8 cellular contexts compared by ENCODE assay signal in the genomic region with DNA sequence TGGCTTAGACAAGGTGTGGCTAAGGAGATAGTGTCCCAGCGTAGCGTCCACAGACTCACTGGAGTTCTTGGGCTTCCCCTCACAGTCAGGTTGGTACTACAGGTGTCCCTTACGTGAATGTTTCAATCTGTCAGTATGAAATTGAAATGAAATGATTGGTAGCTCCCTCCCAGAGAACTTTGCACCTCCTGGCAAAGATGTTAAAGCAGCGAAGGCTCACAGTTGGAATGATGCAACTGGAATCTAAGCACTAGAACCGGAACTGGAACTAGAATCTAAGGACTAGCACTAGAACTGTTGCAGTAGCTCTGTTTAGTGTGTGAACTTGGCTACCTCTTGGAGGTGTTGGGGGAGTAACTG. TPM values are rescaled to one million over a fixed set of nuclear protein-coding genes. Genes with fewer than 3 reads are reported as not detected.
A peak's percentile ranks its signal among the peaks of the same experiment; 100 is the strongest.
DNase-seq lines count a peak whose midpoint lies in the region; ATAC-seq and TF ChIP-seq lines count a peak whose summit lies in the region.

No MANE protein-coding gene starts in this region.

- no peaks in the 10 kb centered on the region for H3K9me2 ChIP-seq in Loucy (replicated peaks; ENCODE audit: low read depth, low read length)

- POLR2A ChIA-PET in CD8-positive, alpha-beta T cell (lab: Charles Lee) = interaction anchor here (3.1 kb wide), 1 partner anchor 10 kb away, joined by 15 read pairs; no protein-coding TSS in a partner anchor

- peaks cover 22% of the 10 kb centered on the region for H3K4me1 ChIP-seq in CD8-positive, alpha-beta T cell (ENCODE audit: insufficient read depth, low read length)
- peaks cover 52% of the 10 kb centered on the region for H3K4me1 ChIP-seq in Loucy (ENCODE audit: insufficient read depth, low read length, poor library complexity, severe bottlenecking)
- H3K4me1 ChIP-seq in breast epithelium = peaks cover 6 to 11% of the 10 kb centered on the region in 2 donors
- H3K4me1 ChIP-seq in muscle layer of duodenum (ENCODE audit: control insufficient read depth in 1 of 2, insufficient read depth in 2 of 2, low read length in 2 of 2) = peaks cover 19 to 32% of the 10 kb centered on the region in 2 donors

- H2AFZ ChIP-seq in Loucy (ENCODE audit: low read length) = no peak overlapping the region

- H3F3A ChIP-seq in Loucy (ENCODE audit: low read depth) = no peaks in the 10 kb centered on the region

- peaks cover 14% of the 10 kb centered on the region for H4K20me1 ChIP-seq in Loucy (ENCODE audit: insufficient read depth, low read length, poor library complexity, severe bottlenecking)

- no peaks in the 10 kb centered on the region for H3K27me3 Mint-ChIP-seq in CD8-positive, alpha-beta T cell (ENCODE audit: low read depth)

- H3K27me3 ChIP-seq in CD8-positive, alpha-beta T cell (ENCODE audit: insufficient read depth, low read length) = no peaks in the 10 kb centered on the region
- H3K27me3 ChIP-seq in Loucy (ENCODE audit: insufficient read depth, low read length, poor library complexity, severe bottlenecking) (no peaks in the 10 kb centered on the region), breast epithelium (no peaks in the 10 kb centered on the region), muscle layer of duodenum (ENCODE audit: low read depth, low read length) (no peaks in the 10 kb centered on the region)

- intact Hi-C loops in CD8-positive, alpha-beta T cell (cut with DNase I, micrococcal nuclease) = loop anchor here (5.0 to 10.0 kb wide), 3 partner anchors 300 to 1588 kb away; a partner anchor contains a TSS
- intact Hi-C loops in breast epithelium (cut with DNase I; ENCODE audit: low total_unique reads) = no loop called here

- peak overlapping the region; percentile 95 for H3K4me3 Mint-ChIP-seq in CD8-positive, alpha-beta T cell

- peaks cover 52% of the 10 kb centered on the region for H3K79me2 ChIP-seq in Loucy (ENCODE audit: insufficient read depth, low read length)

- no peaks in the 10 kb centered on the region for H3K9me3 ChIP-seq in CD8-positive, alpha-beta T cell (ENCODE audit: low read length)
- H3K9me3 ChIP-seq in Loucy (ENCODE audit: insufficient read depth, low read depth, low read length) (no peaks in the 10 kb centered on the region), breast epithelium (no peaks in the 10 kb centered on the region), muscle layer of duodenum (ENCODE audit: control insufficient read depth in 1 of 2, low read length in 2 of 2) (no peaks in the 10 kb centered on the region)

- no peaks in the 10 kb centered on the region for H3K9me3 Mint-ChIP-seq in CD8-positive, alpha-beta T cell

- peak overlapping the region; percentile 89 for H3K9ac ChIP-seq in Loucy (ENCODE audit: low read depth, low read length, poor library complexity, severe bottlenecking)

- peak overlapping the region; percentile 94 for H3K27ac Mint-ChIP-seq in CD8-positive, alpha-beta T cell

- no peak overlapping the region for H3K4me3 ChIP-seq in CD8-positive, alpha-beta T cell (ENCODE audit: low read depth, low read length)
- H3K4me3 ChIP-seq in Loucy (ENCODE audit: low read length, poor library complexity, severe bottlenecking) (peak overlapping the region; percentile 94), breast epithelium (peak overlapping the region; percentile 74 to 97 (median 76)), muscle layer of duodenum (ENCODE audit: low read depth in 1 of 2, low read length in 2 of 2) (peak overlapping the region; percentile 94 to 99)

- no peak for DNase-seq in CD8-positive, alpha-beta T cell
- DNase-seq in breast epithelium (ENCODE audit: low spot score in 2 of 2) (no peak), dedifferentiated amniotic fluid mesenchymal stem cell (ENCODE audit: extremely low spot score) (no peak), NCI-H774 (lab: John Stamatoyannopoulos, UW) (no peak), cerebellar cortex (ENCODE audit: low spot score) (no peak)

- no peaks in the 10 kb centered on the region for H3K36me3 ChIP-seq in CD8-positive, alpha-beta T cell (ENCODE audit: insufficient read depth, low read length)
- no peaks in the 10 kb centered on the region for H3K36me3 ChIP-seq in Loucy (ENCODE audit: insufficient read depth, low read length)
- no peaks in the 10 kb centered on the region for H3K36me3 ChIP-seq in breast epithelium
- peaks cover 5 to 11% of the 10 kb centered on the region in 2 donors for H3K36me3 ChIP-seq in muscle layer of duodenum (ENCODE audit: control insufficient read depth in 1 of 2, insufficient read depth in 2 of 2, low read length in 2 of 2)

- CTCF ChIA-PET in CD8-positive, alpha-beta T cell (lab: Charles Lee) = interaction anchor here (0.9 to 1.1 kb wide), 2 partner anchors 10 to 427 kb away, joined by 3 read pairs; no protein-coding TSS in a partner anchor

- no peak for TF ChIP-seq CTCF in CD8-positive, alpha-beta T cell (IDR thresholded peaks at IDR 0.05)
- TF ChIP-seq CTCF in Loucy (conservative IDR thresholded peaks at IDR 0.05; ENCODE audit: low read length) (no peak), breast epithelium (IDR thresholded peaks at IDR 0.05) (no peak)

- H3K4me2 ChIP-seq in Loucy (ENCODE audit: low read depth, low read length, poor library complexity, severe bottlenecking) = peak overlapping the region; percentile 88

- TF ChIP-seq POLR2A in breast epithelium (IDR thresholded peaks at IDR 0.05) = no peak

- H3K36me3 Mint-ChIP-seq in CD8-positive, alpha-beta T cell = peaks cover 13% of the 10 kb centered on the region

- H3K4me1 Mint-ChIP-seq in CD8-positive, alpha-beta T cell (ENCODE audit: low read depth) = peaks cover 53% of the 10 kb centered on the region

- no peak overlapping the region for H3K27ac ChIP-seq in CD8-positive, alpha-beta T cell (ENCODE audit: low read depth, low read length)
- H3K27ac ChIP-seq in breast epithelium (peak overlapping the region; percentile 87 to 94), muscle layer of duodenum (ENCODE audit: low read length) (peak overlapping the region; percentile 90)

- ATAC-seq in CD8-positive, alpha-beta T cell = no peak
- no peak for ATAC-seq in GM18520 (IDR thresholded peaks at IDR 0.05; ENCODE audit: unreplicated experiment)

RNA-seq across cellular contexts. Expression of a gene that starts 1.1 kb away (rescaled TPM):
- total RNA-seq in CD8-positive, alpha-beta T cell = 1 to 10 TPM; 8.7 to 9.6 TPM
- total RNA-seq in breast epithelium = 10 to 100 TPM; 13.9 to 24.4 (median 18.7) TPM

RNA-seq across cellular contexts. Expression of a gene that starts 1.4 kb away (rescaled TPM):
- 1 to 10 TPM; 8.7 to 8.9 TPM for total RNA-seq in CD8-positive, alpha-beta T cell
- total RNA-seq in breast epithelium = 10 to 100 TPM; 23.3 to 41.0 (median 36.8) TPM

RNA-seq across cellular contexts. Expression of a gene that starts 52.9 kb away (rescaled TPM):
- total RNA-seq in CD8-positive, alpha-beta T cell = 10 to 100 TPM; 13.1 TPM
- 10 to 100 TPM; 32.0 to 46.2 (median 39.1) TPM for total RNA-seq in breast epithelium

RNA-seq across cellular contexts. Expression of a gene that starts 53.0 kb away (rescaled TPM):
- total RNA-seq in CD8-positive, alpha-beta T cell = 10 to 100 TPM; 24.4 to 24.8 TPM
- 10 to 100 TPM; 14.2 to 23.1 (median 18.4) TPM for total RNA-seq in breast epithelium
